Comparison of ENCODE assay signal across 9 cellular contexts in the genomic region with DNA sequence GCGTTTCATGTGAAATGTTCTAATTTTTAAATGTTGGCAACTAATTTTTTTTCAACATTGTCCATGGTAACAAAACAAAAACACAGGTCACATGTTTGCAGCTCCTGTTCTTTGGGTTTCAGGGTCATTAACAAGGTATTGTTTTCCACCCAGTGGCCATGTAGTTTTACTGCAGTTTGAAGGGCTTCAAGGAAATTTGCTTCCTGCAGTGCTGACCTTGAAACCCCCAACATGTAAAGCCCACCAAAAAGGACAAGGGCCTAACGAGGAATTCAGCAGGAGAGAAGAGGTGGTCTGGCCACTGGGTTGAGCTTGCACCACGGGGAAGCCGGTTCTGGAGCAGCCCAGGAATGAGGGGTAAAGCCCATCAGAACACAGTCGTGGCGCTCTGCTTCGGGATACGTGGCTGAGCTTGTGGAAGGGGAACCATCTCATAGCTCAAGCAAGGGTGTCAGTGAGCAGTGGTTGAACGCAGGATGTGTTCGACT. TPM values are rescaled to one million over a fixed set of nuclear protein-coding genes. Genes with fewer than 3 reads are reported as not detected.
DNase-seq lines count a peak whose midpoint lies in the region; ATAC-seq, FAIRE-seq and TF ChIP-seq lines count a peak whose summit lies in the region.
"Had no signal": no experiment of that assay in that cellular context is flagged by ENCODE, and none has a peak within 500 bp of the region (broad histone marks: within the 10 kb centered on the region; RNA-seq: fewer than 3 reads in every experiment).

No MANE protein-coding gene starts in this region.

- H3K27me3 ChIP-seq in Panc1 (ENCODE audit: control insufficient read depth, insufficient read depth, low read length) (no peaks in the 10 kb centered on the region; the same call in 1 of the 2 replicates), gastrocnemius medialis (no peaks in the 10 kb centered on the region)
- H3K27me3 ChIP-seq: SJSA1 had no signal

- H3K4me3 ChIP-seq in Panc1 (ENCODE audit: low read depth in 2 of 2, low read length in 2 of 2) (no peak overlapping the region), gastrocnemius medialis (no peak overlapping the region)
- H3K4me3 ChIP-seq: SJSA1 had no signal

- POLR2A ChIA-PET in Panc1 (lab: Charles Lee): interaction anchor here (0.6 kb wide), 2 partner anchors 38 to 106 kb away, joined by 3 to 4 read pairs; no protein-coding TSS in a partner anchor

- DNase-seq in D721Med (ENCODE audit: insufficient read length, low spot score) (no peak), HCEC 1CT (peak; percentile 43), Panc1 (ENCODE audit: low read depth, low spot score) (peak; percentile 24), fibroblast of peridontal ligament (ENCODE audit: extremely low read depth) (peak; percentile 34), gastrocnemius medialis (no peak), nucleus accumbens (lab: John Stamatoyannopoulos, UW) (no peak), NCI-H774 (lab: John Stamatoyannopoulos, UW) (no peak)
- DNase-seq in activated CD8-positive, alpha-beta memory T cell treated with anti-CD3 and anti-CD28 coated beads, Interleukin-2, amount 50 U/mL, for 4 hours: no peak

- H3K4me1 ChIP-seq in Panc1 (ENCODE audit: control insufficient read depth, insufficient read depth, low read length): no peaks in the 10 kb centered on the region
- H3K4me1 ChIP-seq in gastrocnemius medialis: peaks cover 5 to 8% of the 10 kb centered on the region in 2 donors
- H3K4me1 ChIP-seq: SJSA1 had no signal

- H3K27ac ChIP-seq in Panc1 (ENCODE audit: low read length): no peak overlapping the region
- peak overlapping the region in 3 of 4 donors; percentile 22 to 62 (median 43) for H3K27ac ChIP-seq in gastrocnemius medialis
- H3K27ac ChIP-seq: SJSA1 had no signal

- H3K9me3 ChIP-seq in Panc1 (ENCODE audit: control insufficient read depth, insufficient read depth, low read depth, low read length) (no peaks in the 10 kb centered on the region), gastrocnemius medialis (no peaks in the 10 kb centered on the region)
- H3K9me3 ChIP-seq: SJSA1 had no signal

- in situ Hi-C loops in Panc1 (cut with HindIII; ENCODE audit: low pct_unique_long_range_greater_than_20kb, low sequenced_read_pairs) (no loop called here), gastrocnemius medialis (cut with MboI; ENCODE audit: low sequenced_read_pairs in 4 of 4) (no loop called here)

- no peak for TF ChIP-seq POLR2A in gastrocnemius medialis (IDR thresholded peaks at IDR 0.05)

- no peak for FAIRE-seq in D721Med (lab: Jason Lieb, UNC)

- TF ChIP-seq CTCF in D721Med (IDR thresholded peaks at IDR 0.05; ENCODE audit: insufficient read depth, missing control alignments) (peak; percentile 50), Panc1 (IDR thresholded peaks at IDR 0.05) (peak; percentile 59), gastrocnemius medialis (IDR thresholded peaks at IDR 0.05 in 4 of 5, conservative IDR thresholded peaks at IDR 0.05 in 1 of 5) (peak; percentile 33 to 59 (median 38))

- H3K36me3 ChIP-seq in Panc1 (ENCODE audit: control insufficient read depth, insufficient read depth, low read length): no peaks in the 10 kb centered on the region
- H3K36me3 ChIP-seq in gastrocnemius medialis: no peaks in the 10 kb centered on the region
- H3K36me3 ChIP-seq: SJSA1 had no signal

- CTCF ChIA-PET in Panc1 (lab: Charles Lee): interaction anchor here (1.3 kb wide), 1 partner anchor 186 kb away, joined by 6 read pairs; no protein-coding TSS in a partner anchor

- ATAC-seq in Panc1 (peak; percentile 78; the same call in 1 of the 2 replicates), gastrocnemius medialis (peak; percentile 76 to 92)

- BruUV-seq in Panc1 (replicated peaks; lab: Mats Ljungman, UMichigan): no TSS peak

- intact Hi-C loops in Panc1 (cut with micrococcal nuclease; ENCODE audit: unreplicated experiment) (no loop called here), gastrocnemius medialis (cut with DNase I; ENCODE audit: low total_unique reads) (loop anchor here (1.0 kb wide), 1 partner anchor 135 kb away; no protein-coding TSS in a partner anchor)

RNA-seq across cellular contexts. Expression of a gene that starts 13.9 kb away (rescaled TPM):
- total RNA-seq in Panc1 (2021; ENCODE audit: unreplicated experiment): 0.21 TPM
- polyA plus RNA-seq in Panc1 (2012; ENCODE audit: insufficient read length): 0.10 TPM
- 10 to 100 TPM; 11.5 to 76.1 (median 25.6) TPM for total RNA-seq in gastrocnemius medialis

Comparison
In these comparisons a context has a peak if more than half of its experiments do, and no peak if none do; other contexts are left out.
1. DNase-seq: peak in HCEC 1CT (single experiment), Panc1 (single experiment) and fibroblast of peridontal ligament (single experiment); none in D721Med (single experiment), gastrocnemius medialis (0 of 2), nucleus accumbens (0 of 56), activated CD8-positive, alpha-beta memory T cell treated with anti-CD3 and anti-CD28 coated beads, Interleukin-2, amount 50 U/mL, for 4 hours (single experiment) and NCI-H774 (single experiment).
2. RNA of a gene that starts 13.9 kb away (total RNA-seq): 11.5 to 76.1 TPM in gastrocnemius medialis; 0.21 TPM in Panc1 (single experiment); every median in the first group is over 10 times any median in the second.
3. Peak in every context shown above with its lines, with median percentiles within 50 percentile points of each other: CTCF ChIP-seq.